Comparison of ENCODE assay signal across 8 cellular contexts in genomic region chr9:98101868-98102273, GRCh38. TPM values are rescaled to one million over a fixed set of nuclear protein-coding genes. Genes with fewer than 3 reads are reported as not detected.
A peak's percentile ranks its signal among the peaks of the same experiment; 100 is the strongest.
DNase-seq lines count a peak whose midpoint lies in the region; ATAC-seq and TF ChIP-seq lines count a peak whose summit lies in the region.

No MANE protein-coding gene starts in this region.

- H3K4me3 Mint-ChIP-seq in effector memory CD8-positive, alpha-beta T cell: peak overlapping the region; percentile 62 to 73
- peak overlapping the region; percentile 47 for H3K4me3 Mint-ChIP-seq in stimulated activated memory B cell treated with anti-CD40 and anti-IgM and Interleukin-4, amounts not matched to agents 10 μg/mL and 1 μg/mL and 100 μg/mL, for 72 hours

- TF ChIP-seq POLR2A in ovary (IDR thresholded peaks at IDR 0.05): no peak

- H3K4me3 ChIP-seq in GM06990 (replicated peaks; ENCODE audit: low read depth, low read length) (no peak overlapping the region; the same call in 1 of the 2 replicates), ovary (no peak overlapping the region)
- H3K4me3 ChIP-seq in Jurkat, Clone E6-1 (ENCODE audit: low read length): peak overlapping the region; percentile 29

- H3K4me1 ChIP-seq in ovary (ENCODE audit: insufficient read depth): no peaks in the 10 kb centered on the region

- H3K27ac ChIP-seq in ovary: no peak overlapping the region

- TF ChIP-seq CTCF in GM06990 (IDR thresholded peaks at IDR 0.05; ENCODE audit: insufficient read depth, low read length, poor library complexity, severe bottlenecking): no peak
- no peak for TF ChIP-seq CTCF in ovary (IDR thresholded peaks at IDR 0.05)

- H3K9me3 Mint-ChIP-seq in effector memory CD8-positive, alpha-beta T cell: no peaks in the 10 kb centered on the region
- H3K9me3 Mint-ChIP-seq in stimulated activated memory B cell treated with anti-CD40 and anti-IgM and Interleukin-4, amounts not matched to agents 10 μg/mL and 1 μg/mL and 100 μg/mL, for 72 hours: no peaks in the 10 kb centered on the region

- 33 to 70% (median 46%) methylated on average over 6 of the region's 6 CpGs for WGBS in ovary, 3 donors

- peak overlapping the region; percentile 73 to 89 for H3K27ac Mint-ChIP-seq in effector memory CD8-positive, alpha-beta T cell
- H3K27ac Mint-ChIP-seq in stimulated activated memory B cell treated with anti-CD40 and anti-IgM and Interleukin-4, amounts not matched to agents 10 μg/mL and 1 μg/mL and 100 μg/mL, for 72 hours: peak overlapping the region; percentile 77

- peaks cover 59 to 64% of the 10 kb centered on the region in 2 donors for H3K4me1 Mint-ChIP-seq in effector memory CD8-positive, alpha-beta T cell (ENCODE audit: low read depth in 2 of 2)
- peaks cover 79% of the 10 kb centered on the region for H3K4me1 Mint-ChIP-seq in stimulated activated memory B cell treated with anti-CD40 and anti-IgM and Interleukin-4, amounts not matched to agents 10 μg/mL and 1 μg/mL and 100 μg/mL, for 72 hours

- no peaks in the 10 kb centered on the region for H3K9me3 ChIP-seq in ovary

- ATAC-seq in GM21515 (IDR thresholded peaks at IDR 0.05; ENCODE audit: unreplicated experiment): peak; percentile 94
- peak; percentile 97 for ATAC-seq in effector memory CD8-positive, alpha-beta T cell (replicated peaks)
- peak; percentile 98 for ATAC-seq in stimulated activated memory B cell treated with anti-CD40 and anti-IgM and Interleukin-4, amounts not matched to agents 10 μg/mL and 1 μg/mL and 100 μg/mL, for 72 hours

- DNase-seq in GM06990 (ENCODE audit: extremely low read depth, insufficient read length) (peak; percentile 81), NCI-H526 treated with DMSO at 0.1 percent for 48 hours (lab: John Stamatoyannopoulos, UW) (no peak), ovary (no peak)
- DNase-seq in Jurkat, Clone E6-1 (ENCODE audit: low read depth, low spot score): peak; percentile 100
- peak; percentile 72 for DNase-seq in activated CD4-positive, CD25-positive, alpha-beta regulatory T cell treated with anti-CD3 and anti-CD28 coated beads, Interleukin-2, amount 50 U/mL, for 16 hours (ENCODE audit: low read depth, low spot score)
- peak; percentile 74 to 78 (median 76) for DNase-seq in effector memory CD8-positive, alpha-beta T cell

- H3K27me3 ChIP-seq in GM06990 (replicated peaks; ENCODE audit: control insufficient read depth, insufficient read depth, low read length): no peaks in the 10 kb centered on the region
- no peaks in the 10 kb centered on the region for H3K27me3 ChIP-seq in ovary

- intact Hi-C loops in ovary (cut with DNase I): no loop called here

- H3K27me3 Mint-ChIP-seq in effector memory CD8-positive, alpha-beta T cell: no peaks in the 10 kb centered on the region
- no peaks in the 10 kb centered on the region for H3K27me3 Mint-ChIP-seq in stimulated activated memory B cell treated with anti-CD40 and anti-IgM and Interleukin-4, amounts not matched to agents 10 μg/mL and 1 μg/mL and 100 μg/mL, for 72 hours

- no peak for TF ChIP-seq EP300 in ovary (IDR thresholded peaks at IDR 0.05)

- H3K36me3 ChIP-seq in GM06990 (ENCODE audit: control insufficient read depth, insufficient read depth, low read length) (peaks cover 11% of the 10 kb centered on the region), ovary (no peaks in the 10 kb centered on the region)

- H3K36me3 Mint-ChIP-seq in effector memory CD8-positive, alpha-beta T cell (ENCODE audit: insufficient read depth): peaks cover 36% of the 10 kb centered on the region
- H3K36me3 Mint-ChIP-seq in stimulated activated memory B cell treated with anti-CD40 and anti-IgM and Interleukin-4, amounts not matched to agents 10 μg/mL and 1 μg/mL and 100 μg/mL, for 72 hours: peaks cover 13% of the 10 kb centered on the region

RNA-seq across cellular contexts. Expression of gene TRIM14, which starts 17.2 kb away (rescaled TPM):
- 38.7 TPM for polyA plus RNA-seq in Jurkat, Clone E6-1 (2012; ENCODE audit: insufficient read depth, insufficient read length)
- total RNA-seq in ovary: 10 to 100 TPM in 1 of 7 donors, 1 to 10 TPM in 6; 3.6 to 12.2 (median 5.7) TPM
- 10 to 100 TPM in 1 of 2 donors, 1 to 10 TPM in 1; 2.3 to 24.0 TPM for polyA plus RNA-seq in ovary

RNA-seq across cellular contexts. Expression of gene NANS, which starts 45.3 kb away (rescaled TPM):
- polyA plus RNA-seq in Jurkat, Clone E6-1 (2012; ENCODE audit: insufficient read depth, insufficient read length): 64.5 TPM
- total RNA-seq in ovary: 10 to 100 TPM; 24.1 to 43.8 (median 33.8) TPM
- 10 to 100 TPM; 28.3 to 41.5 TPM for polyA plus RNA-seq in ovary

Comparison
In these comparisons a context has a peak if more than half of its experiments do, and no peak if none do; other contexts are left out.
1. DNase-seq: peak in GM06990 (single experiment), Jurkat, Clone E6-1 (single experiment), activated CD4-positive, CD25-positive, alpha-beta regulatory T cell treated with anti-CD3 and anti-CD28 coated beads, Interleukin-2, amount 50 U/mL, for 16 hours (single experiment) and effector memory CD8-positive, alpha-beta T cell (3 of 3); none in NCI-H526 treated with DMSO at 0.1 percent for 48 hours (single experiment) and ovary (0 of 5).
2. Peak in every context shown above with its lines, with median percentiles within 50 percentile points of each other: ATAC-seq.